8 cellular contexts compared by ENCODE assay signal in the genomic region with DNA sequence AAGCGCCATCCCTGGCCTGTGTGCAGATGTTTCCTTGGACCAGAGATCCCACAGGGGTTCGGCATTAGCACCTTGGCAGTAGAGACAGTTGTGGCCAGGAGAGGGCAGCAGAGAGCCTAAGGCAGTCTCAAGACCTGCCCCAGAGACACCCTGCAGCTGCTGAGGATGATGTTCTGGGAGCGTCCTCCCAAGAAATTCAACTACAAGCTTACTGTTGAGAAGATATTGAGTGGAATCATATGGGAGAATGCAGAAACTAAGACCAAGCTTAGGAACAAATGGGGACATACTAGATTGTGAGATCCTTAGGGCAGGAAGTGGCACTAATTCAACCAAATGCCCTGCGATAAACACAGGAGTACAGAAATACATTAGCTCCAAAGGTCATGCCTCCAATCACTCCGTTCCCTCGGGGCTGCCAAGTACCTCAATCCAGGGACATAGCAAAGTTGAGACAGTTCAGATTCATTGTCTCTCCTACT. TPM values are rescaled to one million over a fixed set of nuclear protein-coding genes. Genes with fewer than 3 reads are reported as not detected.
DNase-seq lines count a peak whose midpoint lies in the region; ATAC-seq and TF ChIP-seq lines count a peak whose summit lies in the region.

No MANE protein-coding gene starts in this region.

- H3K9me3 Mint-ChIP-seq in activated T-helper 1 cell treated with anti-CD3 and anti-CD28 coated beads, Interleukin-12 subunit alpha, Interleukin-12 subunit beta, Interleukin-2, Interleukin-4 antibody, amounts not matched to agents 30 ng/mL and 10 ng/mL and 1 ng/mL, durations not matched to agents 14 hours and 24 hours and 36 hours = no peaks in the 10 kb centered on the region

- peak overlapping the region; percentile 32 for H3K4me3 Mint-ChIP-seq in activated T-helper 1 cell treated with anti-CD3 and anti-CD28 coated beads, Interleukin-12 subunit alpha, Interleukin-12 subunit beta, Interleukin-2, Interleukin-4 antibody, amounts not matched to agents 30 ng/mL and 10 ng/mL and 1 ng/mL, durations not matched to agents 14 hours and 24 hours and 36 hours

- H3K36me3 ChIP-seq in Peyer's patch (no peaks in the 10 kb centered on the region), neutrophil (no peaks in the 10 kb centered on the region), suprapubic skin (no peaks in the 10 kb centered on the region)

- H3K4me1 Mint-ChIP-seq in activated T-helper 1 cell treated with anti-CD3 and anti-CD28 coated beads, Interleukin-12 subunit alpha, Interleukin-12 subunit beta, Interleukin-2, Interleukin-4 antibody, amounts not matched to agents 30 ng/mL and 10 ng/mL and 1 ng/mL, durations not matched to agents 14 hours and 24 hours and 36 hours (ENCODE audit: low read depth) = peaks cover 36% of the 10 kb centered on the region

- peak; percentile 99 for ATAC-seq in GM21529 (IDR thresholded peaks at IDR 0.05; ENCODE audit: unreplicated experiment)

- intact Hi-C loops in activated T-helper 1 cell treated with anti-CD3 and anti-CD28 coated beads, Interleukin-12 subunit alpha, Interleukin-12 subunit beta, Interleukin-2, Interleukin-4 antibody, amounts not matched to agents 30 ng/mL and 10 ng/mL and 1 ng/mL, durations not matched to agents 14 hours and 24 hours and 36 hours (cut with micrococcal nuclease) = loop anchor here (1.0 to 5.0 kb wide), 9 partner anchors 25 to 570 kb away; partner anchors contain the start of gene CYTIP

- H3K27ac ChIP-seq in Peyer's patch = peak overlapping the region in 2 of 4 donors; percentile 19 to 51
- H3K27ac ChIP-seq in neutrophil = no peak overlapping the region
- H3K27ac ChIP-seq in suprapubic skin = no peak overlapping the region

- peak overlapping the region; percentile 26 for H3K27ac Mint-ChIP-seq in activated T-helper 1 cell treated with anti-CD3 and anti-CD28 coated beads, Interleukin-12 subunit alpha, Interleukin-12 subunit beta, Interleukin-2, Interleukin-4 antibody, amounts not matched to agents 30 ng/mL and 10 ng/mL and 1 ng/mL, durations not matched to agents 14 hours and 24 hours and 36 hours

- peak; percentile 70 for DNase-seq in DMS53 treated with DMSO at 0.1 percent for 48 hours (lab: John Stamatoyannopoulos, UW; ENCODE audit: unreplicated experiment)
- peak; percentile 58 for DNase-seq in HuH-7.5 (ENCODE audit: low spot score)
- DNase-seq in Peyer's patch = peak; percentile 88 to 96 (median 92)
- peak; percentile 74 for DNase-seq in activated T-helper 1 cell treated with anti-CD3 and anti-CD28 coated beads, Interleukin-12 subunit alpha, Interleukin-12 subunit beta, Interleukin-2, Interleukin-4 antibody, amounts not matched to agents 30 ng/mL and 10 ng/mL and 1 ng/mL, durations not matched to agents 14 hours and 24 hours and 36 hours (ENCODE audit: low spot score)
- DNase-seq in fibroblast of the aortic adventitia (ENCODE audit: low read depth) = peak; percentile 81
- DNase-seq in suprapubic skin (ENCODE audit: low spot score in 2 of 2) = peak; percentile 80 to 83

- H3K27me3 ChIP-seq in Peyer's patch (no peaks in the 10 kb centered on the region), neutrophil (no peaks in the 10 kb centered on the region), suprapubic skin (no peaks in the 10 kb centered on the region)

- H3K4me1 ChIP-seq in Peyer's patch (peaks cover 0 to 10% (median 2%) of the 10 kb centered on the region in 4 donors), neutrophil (ENCODE audit: control insufficient read depth in 1 of 2, insufficient read depth in 1 of 2, low read depth in 1 of 2, low read length in 1 of 2) (peaks cover 0 to 5% of the 10 kb centered on the region in 2 experiments), suprapubic skin (no peaks in the 10 kb centered on the region)

- H3K9me3 ChIP-seq in Peyer's patch = no peaks in the 10 kb centered on the region
- H3K9me3 ChIP-seq in neutrophil = no peaks in the 10 kb centered on the region
- H3K9me3 ChIP-seq in suprapubic skin = no peaks in the 10 kb centered on the region

- H3K27me3 Mint-ChIP-seq in activated T-helper 1 cell treated with anti-CD3 and anti-CD28 coated beads, Interleukin-12 subunit alpha, Interleukin-12 subunit beta, Interleukin-2, Interleukin-4 antibody, amounts not matched to agents 30 ng/mL and 10 ng/mL and 1 ng/mL, durations not matched to agents 14 hours and 24 hours and 36 hours (ENCODE audit: insufficient read depth) = no peaks in the 10 kb centered on the region

- WGBS in suprapubic skin = 30% methylated on average over 6 of the region's 6 CpGs

- peaks cover 13% of the 10 kb centered on the region for H3K36me3 Mint-ChIP-seq in activated T-helper 1 cell treated with anti-CD3 and anti-CD28 coated beads, Interleukin-12 subunit alpha, Interleukin-12 subunit beta, Interleukin-2, Interleukin-4 antibody, amounts not matched to agents 30 ng/mL and 10 ng/mL and 1 ng/mL, durations not matched to agents 14 hours and 24 hours and 36 hours (ENCODE audit: low read depth)

- TF ChIP-seq EP300 in suprapubic skin (IDR thresholded peaks at IDR 0.05) = no peak

- no peak for TF ChIP-seq POLR2A in Peyer's patch (IDR thresholded peaks at IDR 0.05)
- TF ChIP-seq POLR2A in suprapubic skin (IDR thresholded peaks at IDR 0.05) = no peak

- TF ChIP-seq CTCF in Peyer's patch (IDR thresholded peaks at IDR 0.05) = peak; percentile 82 to 91 (median 88)
- peak; percentile 94 for TF ChIP-seq CTCF in fibroblast of the aortic adventitia (IDR thresholded peaks at IDR 0.05; ENCODE audit: insufficient read depth, low read length)
- peak; percentile 88 for TF ChIP-seq CTCF in neutrophil (IDR thresholded peaks at IDR 0.05)
- TF ChIP-seq CTCF in suprapubic skin (IDR thresholded peaks at IDR 0.05) = peak; percentile 55 to 92

- H3K4me3 ChIP-seq in Peyer's patch = no peak overlapping the region
- H3K4me3 ChIP-seq in fibroblast of the aortic adventitia (ENCODE audit: low read depth, low read length) = no peak overlapping the region
- H3K4me3 ChIP-seq in neutrophil (ENCODE audit: low read depth in 1 of 2, low read length in 1 of 2) = no peak overlapping the region
- no peak overlapping the region for H3K4me3 ChIP-seq in suprapubic skin

RNA-seq across cellular contexts. Expression of gene ERMN, which starts 2.0 kb away (rescaled TPM):
- total RNA-seq in Peyer's patch = 1 to 10 TPM in 1 of 4 donors, under 1 TPM in 3; 0.38 to 5.0 (median 0.55) TPM
- total RNA-seq in activated T-helper 1 cell treated with anti-CD3 and anti-CD28 coated beads, Interleukin-12 subunit alpha, Interleukin-12 subunit beta, Interleukin-2, Interleukin-4 antibody, amounts not matched to agents 30 ng/mL and 10 ng/mL and 1 ng/mL, durations not matched to agents 14 hours and 24 hours and 36 hours = 2.1 and 2.4 TPM in 2 replicates
- 0.18 TPM in 1 of 2 replicates, not detected in the other for total RNA-seq in fibroblast of the aortic adventitia (ENCODE audit: low replicate concordance)
- under 1 TPM in 1 of 4 donors, not detected in 3; 0.72 TPM for total RNA-seq in suprapubic skin
